In genomic region chrX:134803551-134804183, GRCh38 we compare ENCODE assay signal across 10 cellular contexts. TPM values are rescaled to one million over a fixed set of nuclear protein-coding genes. Genes with fewer than 3 reads are reported as not detected.
A peak's percentile ranks its signal among the peaks of the same experiment; 100 is the strongest.
DNase-seq lines count a peak whose midpoint lies in the region; ATAC-seq and TF ChIP-seq lines count a peak whose summit lies in the region.
"Had no signal": no experiment of that assay in that cellular context is flagged by ENCODE, and none has a peak within 500 bp of the region (broad histone marks: within the 10 kb centered on the region; RNA-seq: fewer than 3 reads in every experiment).

No MANE protein-coding gene starts in this region.

- H3K27me3 Mint-ChIP-seq in endodermal cell (ENCODE audit: insufficient read depth), result no peaks in the 10 kb centered on the region

- H3K27ac ChIP-seq in endodermal cell (ENCODE audit: low read depth, low read length), result peak overlapping the region; percentile 64
- H3K27ac ChIP-seq: SJSA1, thoracic aorta had no signal

- no peaks in the 10 kb centered on the region for H3K27me3 ChIP-seq in endodermal cell (ENCODE audit: control insufficient read depth, insufficient read depth, low read length, poor library complexity, severe bottlenecking)
- H3K27me3 ChIP-seq: SJSA1 had no signal

- peaks cover 49% of the 10 kb centered on the region for H3K9me3 Mint-ChIP-seq in endodermal cell

- H3K9ac ChIP-seq in endodermal cell (ENCODE audit: extremely low read depth, low read length, poor library complexity, severe bottlenecking), result peak overlapping the region; percentile 86

- no peak for TF ChIP-seq CTCF in endodermal cell (conservative IDR thresholded peaks at IDR 0.05)

- H3K9me3 ChIP-seq in endodermal cell (ENCODE audit: control insufficient read depth, low read length), result no peaks in the 10 kb centered on the region
- H3K9me3 ChIP-seq: SJSA1, thoracic aorta had no signal

- intact Hi-C loops in left colon (cut with DNase I, micrococcal nuclease), result no loop called here

- peaks cover 4% of the 10 kb centered on the region for H3K4me1 ChIP-seq in endodermal cell (ENCODE audit: control insufficient read depth, insufficient read depth, low read length)

- peak overlapping the region; percentile 49 for H3K4me3 Mint-ChIP-seq in endodermal cell

- DNase-seq in MV-4-11 (lab: John Stamatoyannopoulos, UW) (peak; percentile 43), endodermal cell (no peak), amniotic stem cell (lab: John Stamatoyannopoulos, UW) (no peak), kidney glomerular epithelial cell (lab: John Stamatoyannopoulos, UW) (no peak), NCI-H2171 treated with DMSO at 0.1 percent for 48 hours (lab: John Stamatoyannopoulos, UW) (no peak), left colon (no peak)

- H3K4me3 ChIP-seq in endodermal cell (ENCODE audit: low read length), result peak overlapping the region; percentile 83
- H3K4me3 ChIP-seq: SJSA1, thoracic aorta had no signal

- H3K27ac Mint-ChIP-seq in endodermal cell, result peak overlapping the region; percentile 82

- ATAC-seq in GM18502 (IDR thresholded peaks at IDR 0.05; ENCODE audit: poor library complexity, unreplicated experiment) (peak; percentile 44), GM21737 (IDR thresholded peaks at IDR 0.05; ENCODE audit: unreplicated experiment) (peak; percentile 41), left colon (no peak)

- H3K36me3 ChIP-seq in endodermal cell (ENCODE audit: control insufficient read depth, insufficient read depth, low read length), result no peaks in the 10 kb centered on the region
- H3K36me3 ChIP-seq: SJSA1, thoracic aorta had no signal

- peaks cover 29% of the 10 kb centered on the region for H3K4me1 Mint-ChIP-seq in endodermal cell

- WGBS in endodermal cell (ENCODE audit: insufficient coverage in 1 of 2, insufficient read length in 1 of 2), 2 experiments, result 19% methylated on average over 4 of the region's 4 CpGs; no CpG with 5 or more reads in 1 of the 2 experiments

- peaks cover 6% of the 10 kb centered on the region for H3K36me3 Mint-ChIP-seq in endodermal cell (ENCODE audit: low read depth)

RNA-seq across cellular contexts. Expression of gene PABIR2, which starts 6.7 kb away (rescaled TPM):
- total RNA-seq in endodermal cell (10 to 100 TPM; 40.0 to 60.6 TPM), left colon (10 to 100 TPM; 17.1 to 18.9 TPM)
- polyA plus RNA-seq in endodermal cell (2013, experiment 1 of 2), result 37.3 TPM
- 33.2 TPM for polyA plus RNA-seq in endodermal cell (2013, experiment 2 of 2)
